Comparison of ENCODE assay signal across 8 cellular contexts in genomic region chr4:117085185-117085701, GRCh38. TPM values are rescaled to one million over a fixed set of nuclear protein-coding genes. Genes with fewer than 3 reads are reported as not detected.
A peak's percentile ranks its signal among the peaks of the same experiment; 100 is the strongest.
DNase-seq lines count a peak whose midpoint lies in the region; ATAC-seq and TF ChIP-seq lines count a peak whose summit lies in the region.

TSS of gene TRAM1L1 (minus strand) at chr4:117085576. CDS start at chr4:117085393, 183 bp downstream.

- intact Hi-C loops in left ventricle myocardium inferior (cut with micrococcal nuclease) = no loop called here

- peaks cover 7% of the 10 kb centered on the region for H3K9me3 ChIP-seq in left ventricle myocardium inferior (replicated peaks)
- H3K9me3 ChIP-seq in parathyroid adenoma (ENCODE audit: control insufficient read depth, low read length) = no peaks in the 10 kb centered on the region

- no peaks in the 10 kb centered on the region for H3K27me3 ChIP-seq in left ventricle myocardium inferior (ENCODE audit: low read depth)
- no peaks in the 10 kb centered on the region for H3K27me3 ChIP-seq in parathyroid adenoma (ENCODE audit: control insufficient read depth, insufficient read depth, low read length)

- peak within 1 kb of the TSS; percentile 64 for H3K4me2 ChIP-seq in parathyroid adenoma (ENCODE audit: low read length)

- no peaks in the 10 kb centered on the region for H3K79me2 ChIP-seq in parathyroid adenoma

- H3K36me3 ChIP-seq in left ventricle myocardium inferior (no peaks in the 10 kb centered on the region), parathyroid adenoma (ENCODE audit: control insufficient read depth, insufficient read depth, low read length) (no peaks in the 10 kb centered on the region)

- H3K4me1 ChIP-seq in left ventricle myocardium inferior (peaks cover 8% of the 10 kb centered on the region), parathyroid adenoma (no peaks in the 10 kb centered on the region)

- H2AFZ ChIP-seq in parathyroid adenoma = peak within 1 kb of the TSS; percentile 35

- H3K27ac ChIP-seq in left ventricle myocardium inferior (replicated peaks) = peak within 1 kb of the TSS; percentile 49
- no peak within 1 kb of the TSS for H3K27ac ChIP-seq in parathyroid adenoma

- H3K4me3 ChIP-seq in left ventricle myocardium inferior = peak within 1 kb of the TSS; percentile 69
- peak within 1 kb of the TSS; percentile 81 for H3K4me3 ChIP-seq in parathyroid adenoma (ENCODE audit: low read depth, low read length)

- DNase-seq in AG08395 (ENCODE audit: low spot score) = peak; percentile 89
- DNase-seq in GM19238 (ENCODE audit: insufficient read length, low spot score) = peak; percentile 1
- peak; percentile 57 for DNase-seq in NCI-H2171 treated with DMSO at 0.1 percent for 48 hours (lab: John Stamatoyannopoulos, UW)
- peak; percentile 4 to 80 (median 59) for DNase-seq in amygdala (lab: John Stamatoyannopoulos, UW)
- peak; percentile 55 for DNase-seq in left ventricle myocardium inferior
- DNase-seq in activated effector memory CD4-positive, alpha-beta T cell treated with Interleukin-2 at 50 U/mL for 16 hours = no peak

- H3K9ac ChIP-seq in parathyroid adenoma = no peak within 1 kb of the TSS

- no peak for TF ChIP-seq CTCF in left ventricle myocardium inferior (IDR thresholded peaks at IDR 0.05; ENCODE audit: borderline replicate concordance)
- TF ChIP-seq CTCF in parathyroid adenoma (IDR thresholded peaks at IDR 0.05) = no peak

- ATAC-seq in GM21447 (IDR thresholded peaks at IDR 0.05; ENCODE audit: unreplicated experiment) = no peak

RNA-seq across cellular contexts. Expression of gene TRAM1L1, which starts in this region (rescaled TPM):
- total RNA-seq in left ventricle myocardium inferior = 0.82 TPM

Comparison
In these comparisons a context has a peak if more than half of its experiments do, and no peak if none do; other contexts are left out.
1. Peak in DNase-seq, H3K4me3 ChIP-seq and H3K27ac ChIP-seq in left ventricle myocardium inferior; RNA of the gene not detected or under 1 TPM.